14 cellular contexts compared by ENCODE assay signal in genomic region chr19:16957151-16957662, GRCh38.
DNase-seq lines count a peak whose midpoint lies in the region; ATAC-seq and TF ChIP-seq lines count a peak whose summit lies in the region.
"Had no signal": no experiment of that assay in that cellular context is flagged by ENCODE, and none has a peak within 500 bp of the region (broad histone marks: within the 10 kb centered on the region; RNA-seq: fewer than 3 reads in every experiment).

No MANE protein-coding gene starts in this region.

- H3K4me1 ChIP-seq in HCT116 (ENCODE audit: control insufficient read depth in 1 of 2, insufficient read depth in 2 of 2, low read length in 2 of 2) (peaks cover 8 to 9% of the 10 kb centered on the region in 2 experiments; a peak in 3 of 4 replicates), transverse colon (peaks cover 0 to 7% (median 3%) of the 10 kb centered on the region in 4 donors), BE2C (no peaks in the 10 kb centered on the region)

- 21 to 40% methylated on average over 2 to 7 of the region's 7 CpGs for WGBS in transverse colon (ENCODE audit: low coverage in 1 of 2), 2 donors

- TF ChIP-seq RAD21 in HCT116 (IDR thresholded peaks at IDR 0.05; ENCODE audit: low read depth): no peak

- no peaks in the 10 kb centered on the region for H3K9me2 ChIP-seq in HCT116 (ENCODE audit: insufficient read depth)

- in situ Hi-C loops in transverse colon (cut with MboI; ENCODE audit: low pct_ligation_motif_present in 1 of 4, low pct_unique_long_range_greater_than_20kb in 1 of 4, low sequenced_read_pairs in 3 of 4): no loop called here

- RAD21 ChIA-PET in HCT116 (lab: Charles Lee; ENCODE audit: low non-redundant PET in 1 of 2, low total read pairs in 2 of 2, uncharacterized antibody in 2 of 2, unreplicated experiment in 2 of 2): interaction anchor here in 1 of 2 experiments (0.6 kb wide), 1 partner anchor 73 kb away, joined by 3 read pairs; no protein-coding TSS in a partner anchor

- intact Hi-C loops in HCT116 (cut with micrococcal nuclease): no loop called here
- intact Hi-C loops in left ventricle myocardium superior (cut with micrococcal nuclease): no loop called here
- intact Hi-C loops in transverse colon (cut with DNase I; ENCODE audit: low total_unique reads): no loop called here

- TF ChIP-seq POLR2A in HCT116 (IDR thresholded peaks at IDR 0.05; ENCODE audit: borderline replicate concordance, extremely low read depth, insufficient read depth, insufficient read length) (no peak), transverse colon (IDR thresholded peaks at IDR 0.05) (no peak)

- ATAC-seq in HCT116: peak; percentile 42; the same call in 1 of the 2 replicates
- ATAC-seq in left ventricle myocardium superior: peak; percentile 85

- no peak for TF ChIP-seq EP300 in transverse colon (IDR thresholded peaks at IDR 0.05; ENCODE audit: low read depth)

- H2AFZ ChIP-seq in HCT116 (ENCODE audit: low read depth, low read length, poor library complexity, severe bottlenecking): no peak overlapping the region
- H2AFZ ChIP-seq: neural progenitor cell had no signal

- no peaks in the 10 kb centered on the region for H4K20me1 ChIP-seq in HCT116 (ENCODE audit: insufficient read depth)

- H3K27me3 ChIP-seq in HCT116 (ENCODE audit: insufficient read depth, low read length): 0 out of 2 replicates have a peak, but pooled peaks cover 5% of the 10 kb centered on the region
- H3K27me3 ChIP-seq in transverse colon: no peaks in the 10 kb centered on the region
- no peaks in the 10 kb centered on the region for H3K27me3 ChIP-seq in BE2C
- H3K27me3 ChIP-seq: neural progenitor cell had no signal

- TF ChIP-seq CTCF in 22Rv1 (IDR thresholded peaks at IDR 0.05) (no peak), HCT116 (IDR thresholded peaks at IDR 0.05 in 2 of 3, conservative IDR thresholded peaks at IDR 0.05 in 1 of 3; ENCODE audit: borderline replicate concordance in 1 of 3, insufficient read depth in 1 of 3, low read depth in 2 of 3, low read length in 2 of 3) (no peak), VCaP (conservative IDR thresholded peaks at IDR 0.05) (0 out of 2 replicates have a peak, but pooled peaks have one; percentile 8), transverse colon (IDR thresholded peaks at IDR 0.05) (no peak), BE2C (IDR thresholded peaks at IDR 0.05; ENCODE audit: low read depth, low read length) (no peak)

- DNase-seq in HCT116 (ENCODE audit: low read depth, low spot score) (no peak), left ventricle myocardium superior (no peak), transverse colon (no peak), BE2C (no peak), H4 (ENCODE audit: low spot score) (no peak), mucosa of gallbladder (ENCODE audit: low spot score) (no peak)
- DNase-seq: activated CD4-positive, alpha-beta T cell treated with anti-CD3 and anti-CD28 coated beads, Interleukin-2, amount 50 U/mL, for 1 hour; activated naive CD8-positive, alpha-beta T cell treated with anti-CD3 and anti-CD28 coated beads, Interleukin-2, amount 10 ng/mL, durations not matched to agents 7 days and 5 days; CD4-positive, CD25-positive, alpha-beta regulatory T cell; H7; NCI-H345 had no signal

- CTCF ChIA-PET in HCT116 (lab: Charles Lee): no interaction called here

- no peaks in the 10 kb centered on the region for H3K79me2 ChIP-seq in HCT116 (ENCODE audit: insufficient read depth, low read length)

- BruUV-seq in HCT116 (replicated peaks; lab: Mats Ljungman, UMichigan): no TSS peak

- no peak overlapping the region for H3K4me3 ChIP-seq in HCT116 (replicated peaks in 1 of 2; ENCODE audit: low read depth in 1 of 2, low read length in 2 of 2)
- no peak overlapping the region for H3K4me3 ChIP-seq in transverse colon
- no peak overlapping the region for H3K4me3 ChIP-seq in BE2C (ENCODE audit: low read depth, low read length)
- H3K4me3 ChIP-seq: neural progenitor cell had no signal

- peak overlapping the region; percentile 78 for H3K27ac ChIP-seq in 22Rv1
- no peak overlapping the region for H3K27ac ChIP-seq in HCT116 (ENCODE audit: low read depth, low read length)
- peak overlapping the region; percentile 97 for H3K27ac ChIP-seq in VCaP
- H3K27ac ChIP-seq in transverse colon: no peak overlapping the region
- H3K27ac ChIP-seq: neural progenitor cell had no signal

- H3K9ac ChIP-seq in HCT116 (ENCODE audit: low read length): no peak overlapping the region
- H3K9ac ChIP-seq: neural progenitor cell had no signal

- H3K9me3 ChIP-seq in HCT116 (ENCODE audit: control insufficient read depth in 1 of 2, insufficient read depth in 1 of 2, low read depth in 1 of 2, low read length in 2 of 2) (no peaks in the 10 kb centered on the region), transverse colon (no peaks in the 10 kb centered on the region), BE2C (no peaks in the 10 kb centered on the region)

- no peak overlapping the region for H3K4me2 ChIP-seq in HCT116 (ENCODE audit: low read length)
- H3K4me2 ChIP-seq: neural progenitor cell had no signal

- H3K36me3 ChIP-seq in HCT116 (ENCODE audit: control insufficient read depth in 1 of 2, insufficient read depth in 2 of 2, low read length in 2 of 2) (no peaks in the 10 kb centered on the region), transverse colon (no peaks in the 10 kb centered on the region), BE2C (no peaks in the 10 kb centered on the region)
- H3K36me3 ChIP-seq: neural progenitor cell had no signal

- POLR2A ChIA-PET in HCT116 (lab: Charles Lee): no interaction called here

TF ChIP-seq in HCT116, 20 proteins besides CTCF, POLR2A, EP300 and RAD21:
- TF ChIP-seq SRF (IDR thresholded peaks at IDR 0.05; ENCODE audit: low read depth): no peak
- TF ChIP-seq SP1 (IDR thresholded peaks at IDR 0.05; ENCODE audit: low read depth): no peak

Comparison
In these comparisons a context has a peak if more than half of its experiments do, and no peak if none do; other contexts are left out.
1. H3K27ac ChIP-seq: peak in 22Rv1 (single experiment) and VCaP (single experiment); none in HCT116 (single experiment) and transverse colon (0 of 4).